19 cellular contexts compared by ENCODE assay signal in genomic region chr20:14616003-14616402, GRCh38.
"Had no signal": no experiment of that assay in that cellular context is flagged by ENCODE, and none has a peak within 500 bp of the region (broad histone marks: within the 10 kb centered on the region; RNA-seq: fewer than 3 reads in every experiment).

No MANE protein-coding gene starts in this region.

- H3K36me3 ChIP-seq: heart left ventricle, stomach, thoracic aorta, transverse colon had no signal

- ATAC-seq: effector memory CD8-positive, alpha-beta T cell; heart left ventricle; left lobe of liver; natural killer cell; right cardiac atrium had no signal

- H3K4me3 Mint-ChIP-seq: dendritic cell treated with granulocyte-macrophage colony-stimulating factor and Interleukin-4, amounts not matched to agents 40 ng/mL and 50 ng/mL, for 4 days; effector memory CD8-positive, alpha-beta T cell; natural killer cell; neural crest cell had no signal

- H3K27ac ChIP-seq: heart left ventricle, stomach, thoracic aorta, transverse colon had no signal

- H3K4me1 Mint-ChIP-seq: natural killer cell had no signal

- H3K4me1 ChIP-seq: heart left ventricle, stomach, transverse colon had no signal

- H3K27ac Mint-ChIP-seq: dendritic cell treated with granulocyte-macrophage colony-stimulating factor and Interleukin-4, amounts not matched to agents 40 ng/mL and 50 ng/mL, for 4 days; effector memory CD8-positive, alpha-beta T cell; natural killer cell had no signal

- H3K9me3 ChIP-seq: stomach, thoracic aorta, transverse colon had no signal

- H3K27me3 ChIP-seq: heart left ventricle, stomach, transverse colon had no signal

- DNase-seq: effector memory CD8-positive, alpha-beta T cell; erythroblast; heart left ventricle; hippocampal formation; kidney glomerular epithelial cell; natural killer cell; right cardiac atrium; small intestine; stimulated activated CD4-positive, alpha-beta T cell treated with anti-CD3 and anti-CD28 coated beads, Interleukin-12 subunit alpha, Interleukin-12 subunit beta, amount 100 ng/mL, for 4 hours; stimulated activated naive CD4-positive, alpha-beta T cell; stomach; substantia nigra; transverse colon had no signal

- FAIRE-seq: colon, frontal cortex, small intestine had no signal

- H3K27me3 Mint-ChIP-seq: dendritic cell treated with granulocyte-macrophage colony-stimulating factor and Interleukin-4, amounts not matched to agents 40 ng/mL and 50 ng/mL, for 4 days; effector memory CD8-positive, alpha-beta T cell had no signal

- H3K4me3 ChIP-seq: heart left ventricle, stomach, thoracic aorta, transverse colon had no signal
